19 cellular contexts compared by ENCODE assay signal in the genomic region with DNA sequence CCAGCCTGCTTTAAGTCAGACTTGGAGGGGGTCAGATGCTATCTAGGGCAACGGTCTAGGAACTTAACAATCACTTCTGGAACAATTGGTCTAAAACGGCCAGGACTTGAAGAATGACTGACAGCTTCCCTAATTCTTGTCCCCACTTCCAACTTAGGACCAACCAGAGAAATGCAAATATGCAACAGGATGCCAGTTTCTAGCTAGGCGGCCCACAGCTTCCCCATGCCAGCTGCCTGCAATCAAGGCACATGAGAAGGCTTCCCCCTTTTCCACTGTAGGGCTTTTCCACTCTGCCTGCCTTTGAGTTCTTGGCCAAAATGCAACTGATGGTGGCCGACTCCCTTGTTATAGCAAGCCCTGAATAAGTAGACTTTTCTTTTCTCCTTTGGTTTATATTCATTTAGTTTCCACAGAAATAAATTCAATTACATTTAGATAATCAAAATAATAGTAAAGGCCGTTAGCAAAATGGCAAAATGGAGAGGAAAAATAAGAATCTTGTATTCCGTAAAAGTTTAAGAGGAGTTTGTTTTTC.
"Had no signal": no experiment of that assay in that cellular context is flagged by ENCODE, and none has a peak within 500 bp of the region (broad histone marks: within the 10 kb centered on the region; RNA-seq: fewer than 3 reads in every experiment).

No MANE protein-coding gene starts in this region.

- H3K4me1 ChIP-seq: parathyroid adenoma, prostate gland, right lobe of liver, suprapubic skin, thyroid gland, upper lobe of left lung, vagina had no signal

- H3K79me2 ChIP-seq: parathyroid adenoma had no signal

- H3K9ac ChIP-seq: parathyroid adenoma had no signal

- DNase-seq: effector CD4-positive, alpha-beta T cell; heart left ventricle; hippocampal formation; kidney glomerular epithelial cell; naive B cell; occipital lobe; right lobe of liver; stimulated activated CD4-positive, alpha-beta T cell treated with anti-CD3 and anti-CD28 coated beads, Interleukin-4, amount 100 ng/mL, for 1 hour; stimulated activated CD8-positive, alpha-beta memory T cell treated with anti-CD3 and anti-CD28 coated beads, Interleukin-4, amount 100 ng/mL, for 48 hours; stimulated activated naive CD8-positive, alpha-beta T cell treated with anti-CD3 and anti-CD28 coated beads, Interleukin-15, Interleukin-2, amounts not matched to agents 100 U/mL and 50 U/mL, for 24 hours; thyroid gland had no signal

- ATAC-seq: foreskin keratinocyte; heart left ventricle; right lobe of liver; stimulated activated effector memory CD8-positive, alpha-beta T cell treated with anti-CD3 and anti-CD28 coated beads, Interleukin-12 subunit alpha, Interleukin-12 subunit beta, amount 100 ng/mL, for 72 hours; stimulated activated naive CD8-positive, alpha-beta T cell treated with anti-CD3 and anti-CD28 coated beads, Interleukin-15, Interleukin-2, amounts not matched to agents 100 U/mL and 50 U/mL, for 24 hours had no signal

- H3K9me3 ChIP-seq: prostate gland, right lobe of liver, suprapubic skin, thyroid gland, upper lobe of left lung, vagina had no signal

- H2AFZ ChIP-seq: parathyroid adenoma had no signal

- H3K4me3 ChIP-seq: coronary artery, heart left ventricle, prostate gland, right lobe of liver, suprapubic skin, thyroid gland, upper lobe of left lung, vagina had no signal

- H3K27me3 ChIP-seq: foreskin keratinocyte, heart left ventricle, right lobe of liver, suprapubic skin, thyroid gland, upper lobe of left lung, vagina had no signal

- H3K27ac ChIP-seq: coronary artery, foreskin keratinocyte, heart left ventricle, parathyroid adenoma, prostate gland, right lobe of liver, suprapubic skin, thyroid gland, upper lobe of left lung, vagina had no signal

- H3K36me3 ChIP-seq: heart left ventricle, prostate gland, right lobe of liver, suprapubic skin, thyroid gland, upper lobe of left lung, vagina had no signal
